10 cellular contexts compared by ENCODE assay signal in the genomic region with DNA sequence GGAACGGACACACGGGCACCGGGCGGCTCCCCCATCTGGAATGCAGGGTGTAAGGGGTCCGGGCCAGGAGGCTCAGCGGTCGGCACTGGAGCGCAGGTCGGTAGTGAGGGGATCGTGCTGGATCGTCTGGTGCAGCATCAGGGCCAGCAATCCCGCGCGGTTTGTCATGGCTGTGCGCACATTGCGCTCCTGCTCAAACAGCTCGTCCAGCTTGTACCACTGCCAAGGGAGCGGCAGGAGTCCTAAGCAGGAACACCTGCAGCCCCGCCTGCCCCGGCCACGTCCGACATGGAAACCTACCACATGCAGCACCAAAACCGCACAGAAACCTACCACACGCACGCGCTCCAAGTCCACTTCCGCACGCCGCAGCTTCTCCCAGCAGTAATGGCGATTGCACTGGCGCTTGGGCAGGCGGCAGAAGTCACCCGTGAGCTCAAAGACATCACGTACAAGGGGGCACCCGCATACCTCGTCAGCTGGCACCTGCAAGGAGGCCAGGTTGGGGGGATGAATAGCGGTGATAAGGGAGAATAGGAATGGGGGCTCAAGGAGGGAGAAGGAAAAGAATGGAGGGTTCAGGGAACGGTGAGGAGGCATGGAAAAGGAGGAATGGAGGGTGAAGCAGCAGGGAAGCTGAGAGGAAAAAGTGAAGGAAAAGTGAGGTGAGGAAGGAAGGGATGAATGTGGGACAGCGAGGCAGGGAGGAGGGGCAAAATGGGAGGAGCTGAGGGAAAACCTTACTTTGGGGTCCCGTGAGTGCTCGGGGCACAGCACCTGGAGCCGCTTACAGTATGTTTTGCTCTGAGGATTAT. TPM values are rescaled to one million over a fixed set of nuclear protein-coding genes. Genes with fewer than 3 reads are reported as not detected.
A peak's percentile ranks its signal among the peaks of the same experiment; 100 is the strongest.
DNase-seq lines count a peak whose midpoint lies in the region; ATAC-seq, FAIRE-seq and TF ChIP-seq lines count a peak whose summit lies in the region.
"Had no signal": no experiment of that assay in that cellular context is flagged by ENCODE, and none has a peak within 500 bp of the region (broad histone marks: within the 10 kb centered on the region; RNA-seq: fewer than 3 reads in every experiment).

No MANE protein-coding gene starts in this region.

- TF ChIP-seq EP300 in A549 (IDR thresholded peaks at IDR 0.05): no peak

- WGBS in A549 (ENCODE audit: missing lambda C conversion rate): 93% methylated on average over 29 of the region's 42 CpGs

- no peak for TF ChIP-seq RAD21 in A549 (conservative IDR thresholded peaks at IDR 0.05 in 1 of 2, IDR thresholded peaks at IDR 0.05 in 1 of 2)

- TF ChIP-seq CTCF in A549 (IDR thresholded peaks at IDR 0.05) (no peak), Caco-2 (IDR thresholded peaks at IDR 0.05; ENCODE audit: insufficient read depth in 1 of 2, low read depth in 1 of 2, low read length in 1 of 2, severe bottlenecking in 1 of 2, unreplicated experiment in 1 of 2) (no peak), D721Med (IDR thresholded peaks at IDR 0.05; ENCODE audit: insufficient read depth, missing control alignments) (no peak)

- TF ChIP-seq POLR2A in A549 (IDR thresholded peaks at IDR 0.05; ENCODE audit: low read length): no peak

- intact Hi-C loops in Caco-2 (cut with micrococcal nuclease; ENCODE audit: unreplicated experiment): no loop called here

- H3K36me3 Mint-ChIP-seq in Caco-2 (ENCODE audit: insufficient read depth, unreplicated experiment) (peaks cover 20% of the 10 kb centered on the region), memory B cell (peaks cover 49% of the 10 kb centered on the region)
- peaks cover 83% of the 10 kb centered on the region for H3K36me3 Mint-ChIP-seq in activated CD4-positive, alpha-beta memory T cell treated with anti-CD3 and anti-CD28 coated beads, Interleukin-2, amount 10 ng/mL, durations not matched to agents 7 days and 5 days (ENCODE audit: low read depth)

- H3K27me3 Mint-ChIP-seq in Caco-2 (ENCODE audit: insufficient read depth, unreplicated experiment) (no peaks in the 10 kb centered on the region), memory B cell (no peaks in the 10 kb centered on the region)
- no peaks in the 10 kb centered on the region for H3K27me3 Mint-ChIP-seq in activated CD4-positive, alpha-beta memory T cell treated with anti-CD3 and anti-CD28 coated beads, Interleukin-2, amount 10 ng/mL, durations not matched to agents 7 days and 5 days

- H3K27ac ChIP-seq in A549: peak overlapping the region in 1 of 2 experiments; percentile 95; a peak in 1 of 6 replicates
- H3K27ac ChIP-seq: SK-N-MC had no signal

- H3K9me3 ChIP-seq in A549 (no peaks in the 10 kb centered on the region), Caco-2 (no peaks in the 10 kb centered on the region)
- H3K9me3 ChIP-seq: HAP-1 had no signal

- no peak overlapping the region; the same call in 2 of the 3 replicates for H3K4me3 ChIP-seq in A549
- no peak overlapping the region for H3K4me3 ChIP-seq in Caco-2 (ENCODE audit: low read depth, low read length)

- no peaks in the 10 kb centered on the region for H3K27me3 ChIP-seq in Caco-2 (replicated peaks; ENCODE audit: control insufficient read depth, insufficient read depth, low read length)

- H3K4me3 Mint-ChIP-seq in Caco-2 (ENCODE audit: unreplicated experiment) (peak overlapping the region; percentile 86), memory B cell (peak overlapping the region; percentile 58)
- H3K4me3 Mint-ChIP-seq in activated CD4-positive, alpha-beta memory T cell treated with anti-CD3 and anti-CD28 coated beads, Interleukin-2, amount 10 ng/mL, durations not matched to agents 7 days and 5 days: peak overlapping the region; percentile 49

- peaks cover 31% of the 10 kb centered on the region for H3K4me1 ChIP-seq in A549
- H3K4me1 ChIP-seq in Caco-2: no peaks in the 10 kb centered on the region

- CTCF ChIA-PET in A549 (lab: Yijun Ruan, JAX): interaction anchor here (0.7 to 1.1 kb wide), 2 partner anchors 75 to 147 kb away, joined by 3 read pairs; no protein-coding TSS in a partner anchor
- CTCF ChIA-PET in Caco-2 (lab: Charles Lee): interaction anchor here (1.9 kb wide), 1 partner anchor 75 kb away, joined by 11 read pairs; no protein-coding TSS in a partner anchor
- CTCF ChIA-PET in activated CD4-positive, alpha-beta memory T cell treated with anti-CD3 and anti-CD28 coated beads, Interleukin-2, amount 10 ng/mL, durations not matched to agents 7 days and 5 days (lab: Charles Lee): interaction anchor here (1.9 to 2.2 kb wide), 2 partner anchors 16 to 74 kb away, joined by 11 to 29 read pairs; a partner anchor contains a TSS

- no peak for DNase-seq in A549 (ENCODE audit: low read depth in 1 of 2, low spot score in 1 of 2)
- no peak for DNase-seq in Caco-2
- no peak for DNase-seq in activated CD4-positive, alpha-beta memory T cell treated with anti-CD3 and anti-CD28 coated beads, Interleukin-2, amount 10 ng/mL, durations not matched to agents 7 days and 5 days
- DNase-seq in memory B cell (ENCODE audit: low spot score in 2 of 2): no peak
- no peak for DNase-seq in superior temporal gyrus (ENCODE audit: extremely low spot score)
- DNase-seq in HT-29 (ENCODE audit: low spot score): no peak
- DNase-seq in D721Med (ENCODE audit: insufficient read length, low spot score): no peak

- POLR2A ChIA-PET in A549 (lab: Yijun Ruan, JAX) (no interaction called here), Caco-2 (lab: Charles Lee) (no interaction called here)
- POLR2A ChIA-PET in activated CD4-positive, alpha-beta memory T cell treated with anti-CD3 and anti-CD28 coated beads, Interleukin-2, amount 10 ng/mL, durations not matched to agents 7 days and 5 days (lab: Charles Lee): interaction anchor here (1.1 to 2.4 kb wide), 8 partner anchors 14 to 596 kb away, joined by 3 to 22 read pairs (median 6); a partner anchor contains a TSS

- H3K4me2 ChIP-seq in A549: peak overlapping the region; percentile 98

- H3K36me3 ChIP-seq in Caco-2 (ENCODE audit: control insufficient read depth, insufficient read depth, low read length): no peaks in the 10 kb centered on the region; the same call in none of the 2 replicates

- BruUV-seq in Caco-2 (replicated peaks; lab: Mats Ljungman, UMichigan): no TSS peak

- FAIRE-seq in A549 (lab: Jason Lieb, UNC): no peak
- FAIRE-seq in D721Med (lab: Jason Lieb, UNC): no peak

- H3K4me1 Mint-ChIP-seq in Caco-2 (ENCODE audit: low read depth, unreplicated experiment): peaks cover 19% of the 10 kb centered on the region
- peaks cover 84% of the 10 kb centered on the region for H3K4me1 Mint-ChIP-seq in activated CD4-positive, alpha-beta memory T cell treated with anti-CD3 and anti-CD28 coated beads, Interleukin-2, amount 10 ng/mL, durations not matched to agents 7 days and 5 days
- H3K4me1 Mint-ChIP-seq in memory B cell: peaks cover 44% of the 10 kb centered on the region

- peak overlapping the region; percentile 94 for H3K27ac Mint-ChIP-seq in Caco-2 (ENCODE audit: unreplicated experiment)
- H3K27ac Mint-ChIP-seq in activated CD4-positive, alpha-beta memory T cell treated with anti-CD3 and anti-CD28 coated beads, Interleukin-2, amount 10 ng/mL, durations not matched to agents 7 days and 5 days: peak overlapping the region; percentile 89
- no peak overlapping the region for H3K27ac Mint-ChIP-seq in memory B cell

- H3K9me3 Mint-ChIP-seq in Caco-2 (ENCODE audit: unreplicated experiment) (no peaks in the 10 kb centered on the region), memory B cell (peaks cover 2% of the 10 kb centered on the region)
- H3K9me3 Mint-ChIP-seq in activated CD4-positive, alpha-beta memory T cell treated with anti-CD3 and anti-CD28 coated beads, Interleukin-2, amount 10 ng/mL, durations not matched to agents 7 days and 5 days: no peaks in the 10 kb centered on the region

- ATAC-seq in A549 (no peak), memory B cell (ENCODE audit: low read depth) (no peak), HG03342 (IDR thresholded peaks at IDR 0.05; ENCODE audit: unreplicated experiment) (no peak)

TF ChIP-seq in A549, 52 proteins besides CTCF, POLR2A, EP300 and RAD21 (continues in another document):
- TF ChIP-seq HOXA7 (CRISPR knock-in tag; IDR thresholded peaks at IDR 0.05) (no peak), RCOR1 (IDR thresholded peaks at IDR 0.05; ENCODE audit: low read depth, low read length) (no peak), PHF8 (IDR thresholded peaks at IDR 0.05; ENCODE audit: borderline replicate concordance, low read depth) (no peak), CHD2 (IDR thresholded peaks at IDR 0.05; ENCODE audit: low read length, partially characterized antibody) (no peak), HOXB5 (CRISPR knock-in tag; IDR thresholded peaks at IDR 0.05) (no peak), FOXS1 (CRISPR knock-in tag; IDR thresholded peaks at IDR 0.05) (no peak)

RNA-seq across cellular contexts. Expression of a gene that starts 1.4 kb away (rescaled TPM):
- polyA plus RNA-seq in A549 (2011; rRNA removed): 27.9 and 28.6 TPM in 2 replicates
- polyA plus RNA-seq in A549 (2012; cell fraction: cytosol; rRNA removed): 33.3 and 35.1 TPM in 2 replicates
- polyA plus RNA-seq in A549 (2012; cell fraction: nucleus; rRNA removed): 99.0 and 119 TPM in 2 replicates
- polyA plus RNA-seq in A549 (2017; fragmentation: RNase III; extraction: RNeasy Plus Mini Kit Qiagen cat#74134 plus additional on column Dnase treatment): 26.7 to 28.6 TPM (median 28.0 TPM) in 3 replicates
- polyA minus RNA-seq in A549 (2011; rRNA and poly(A)+ RNA removed): 28.9 and 34.9 TPM in 2 replicates
- 31.1 and 34.7 TPM in 2 replicates for total RNA-seq in Caco-2 (2022)
- total RNA-seq in activated CD4-positive, alpha-beta memory T cell treated with anti-CD3 and anti-CD28 coated beads, Interleukin-2, amount 10 ng/mL, durations not matched to agents 7 days and 5 days: 100 to 1,000 TPM; 103 to 106 TPM
- 47.4 and 50.5 TPM in 2 replicates for total RNA-seq in HT-29 (2014; rRNA removed; shearing (Covaris generic))

RNA-seq across cellular contexts. Expression of a gene that starts 4.8 kb away (rescaled TPM):
- polyA plus RNA-seq in A549 (2011; rRNA removed): 19.1 and 21.2 TPM in 2 replicates
- polyA plus RNA-seq in A549 (2012; cell fraction: cytosol; rRNA removed): 72.5 and 73.3 TPM in 2 replicates
- polyA plus RNA-seq in A549 (2012; cell fraction: nucleus; rRNA removed): 287 and 335 TPM in 2 replicates
- polyA plus RNA-seq in A549 (2017; fragmentation: RNase III; extraction: RNeasy Plus Mini Kit Qiagen cat#74134 plus additional on column Dnase treatment): 51.2 to 57.4 TPM (median 54.3 TPM) in 3 replicates
- polyA minus RNA-seq in A549 (2011; rRNA and poly(A)+ RNA removed): 18.0 and 19.1 TPM in 2 replicates
- total RNA-seq in Caco-2 (2022): 37.7 and 41.5 TPM in 2 replicates
- total RNA-seq in activated CD4-positive, alpha-beta memory T cell treated with anti-CD3 and anti-CD28 coated beads, Interleukin-2, amount 10 ng/mL, durations not matched to agents 7 days and 5 days: 100 to 1,000 TPM; 128 to 133 TPM
- total RNA-seq in HT-29 (2014; rRNA removed; shearing (Covaris generic)): 26.3 and 43.3 TPM in 2 replicates

RNA-seq across cellular contexts. Expression of a gene that starts 16.4 kb away (rescaled TPM):
- 0.38 and 0.66 TPM in 2 replicates for polyA plus RNA-seq in A549 (2011; rRNA removed)
- 0.18 and 0.21 TPM in 2 replicates for polyA plus RNA-seq in A549 (2012; cell fraction: cytosol; rRNA removed)
- 0.05 and 0.06 TPM in 2 replicates for polyA plus RNA-seq in A549 (2012; cell fraction: nucleus; rRNA removed)
- polyA plus RNA-seq in A549 (2017; fragmentation: RNase III; extraction: RNeasy Plus Mini Kit Qiagen cat#74134 plus additional on column Dnase treatment): 0.45 to 0.55 TPM (median 0.54 TPM) in 3 replicates
- polyA minus RNA-seq in A549 (2011; rRNA and poly(A)+ RNA removed): 0.12 and 0.19 TPM in 2 replicates
- total RNA-seq in Caco-2 (2022): 0.23 TPM in 1 of 2 replicates, not detected in the other
- under 1 TPM; 0.50 to 0.83 TPM for total RNA-seq in activated CD4-positive, alpha-beta memory T cell treated with anti-CD3 and anti-CD28 coated beads, Interleukin-2, amount 10 ng/mL, durations not matched to agents 7 days and 5 days
- not detected in 2 replicates for total RNA-seq in HT-29 (2014; rRNA removed; shearing (Covaris generic))
